In the genomic region with DNA sequence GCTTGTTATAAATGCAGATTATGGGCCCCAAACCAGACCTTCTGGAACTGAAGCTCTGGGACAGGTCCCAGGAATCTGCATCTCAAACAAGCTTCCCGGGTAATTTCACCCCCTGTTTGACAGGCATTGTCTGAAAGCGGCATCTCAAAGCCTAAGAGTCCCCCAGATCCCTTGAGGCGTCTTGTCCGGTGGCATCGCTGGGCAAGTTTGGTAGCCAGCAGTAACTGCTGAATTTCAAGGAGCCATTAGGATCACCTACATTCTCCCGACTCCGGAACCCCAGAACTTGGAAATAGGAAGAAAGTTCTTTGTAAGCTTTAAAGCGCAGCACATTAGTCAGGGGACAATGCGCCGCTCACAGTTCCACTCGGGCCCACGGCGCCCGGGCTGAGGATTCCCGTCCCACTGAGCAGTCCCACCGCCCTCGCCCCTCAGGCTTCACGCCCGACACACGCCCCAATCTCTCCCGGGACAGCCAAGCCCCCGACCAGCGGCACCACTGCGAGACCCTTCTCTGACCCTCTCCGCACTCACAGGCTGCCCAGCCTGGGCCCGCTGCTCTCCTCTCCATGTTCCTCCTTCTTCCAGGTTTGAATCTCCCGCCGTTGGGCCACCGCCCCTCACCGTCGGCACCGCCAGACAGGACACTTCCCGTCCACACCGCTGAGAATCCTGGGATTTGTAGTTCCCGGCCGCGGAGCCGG, we compare ENCODE assay signal across 8 cellular contexts. TPM values are rescaled to one million over a fixed set of nuclear protein-coding genes. Genes with fewer than 3 reads are reported as not detected.
DNase-seq lines count a peak whose midpoint lies in the region; ATAC-seq and TF ChIP-seq lines count a peak whose summit lies in the region.

A gene with protein sequence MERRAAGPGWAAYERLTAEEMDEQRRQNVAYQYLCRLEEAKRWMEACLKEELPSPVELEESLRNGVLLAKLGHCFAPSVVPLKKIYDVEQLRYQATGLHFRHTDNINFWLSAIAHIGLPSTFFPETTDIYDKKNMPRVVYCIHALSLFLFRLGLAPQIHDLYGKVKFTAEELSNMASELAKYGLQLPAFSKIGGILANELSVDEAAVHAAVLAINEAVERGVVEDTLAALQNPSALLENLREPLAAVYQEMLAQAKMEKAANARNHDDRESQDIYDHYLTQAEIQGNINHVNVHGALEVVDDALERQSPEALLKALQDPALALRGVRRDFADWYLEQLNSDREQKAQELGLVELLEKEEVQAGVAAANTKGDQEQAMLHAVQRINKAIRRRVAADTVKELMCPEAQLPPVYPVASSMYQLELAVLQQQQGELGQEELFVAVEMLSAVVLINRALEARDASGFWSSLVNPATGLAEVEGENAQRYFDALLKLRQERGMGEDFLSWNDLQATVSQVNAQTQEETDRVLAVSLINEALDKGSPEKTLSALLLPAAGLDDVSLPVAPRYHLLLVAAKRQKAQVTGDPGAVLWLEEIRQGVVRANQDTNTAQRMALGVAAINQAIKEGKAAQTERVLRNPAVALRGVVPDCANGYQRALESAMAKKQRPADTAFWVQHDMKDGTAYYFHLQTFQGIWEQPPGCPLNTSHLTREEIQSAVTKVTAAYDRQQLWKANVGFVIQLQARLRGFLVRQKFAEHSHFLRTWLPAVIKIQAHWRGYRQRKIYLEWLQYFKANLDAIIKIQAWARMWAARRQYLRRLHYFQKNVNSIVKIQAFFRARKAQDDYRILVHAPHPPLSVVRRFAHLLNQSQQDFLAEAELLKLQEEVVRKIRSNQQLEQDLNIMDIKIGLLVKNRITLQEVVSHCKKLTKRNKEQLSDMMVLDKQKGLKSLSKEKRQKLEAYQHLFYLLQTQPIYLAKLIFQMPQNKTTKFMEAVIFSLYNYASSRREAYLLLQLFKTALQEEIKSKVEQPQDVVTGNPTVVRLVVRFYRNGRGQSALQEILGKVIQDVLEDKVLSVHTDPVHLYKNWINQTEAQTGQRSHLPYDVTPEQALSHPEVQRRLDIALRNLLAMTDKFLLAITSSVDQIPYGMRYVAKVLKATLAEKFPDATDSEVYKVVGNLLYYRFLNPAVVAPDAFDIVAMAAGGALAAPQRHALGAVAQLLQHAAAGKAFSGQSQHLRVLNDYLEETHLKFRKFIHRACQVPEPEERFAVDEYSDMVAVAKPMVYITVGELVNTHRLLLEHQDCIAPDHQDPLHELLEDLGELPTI (N-terminal part only) (minus strand): TSS at position 607 of the 704 bp plus-strand sequence. CDS start 36 bp downstream, at position 571.

- H3K27me3 ChIP-seq in CD4-positive, CD25-positive, alpha-beta regulatory T cell (ENCODE audit: control insufficient read depth, insufficient read depth, low read length) = peaks cover 10% of the 10 kb centered on the region

- peak; percentile 84 to 86 for ATAC-seq in CD4-positive, CD25-positive, alpha-beta regulatory T cell (ENCODE audit: low read depth in 2 of 2)
- peak; percentile 52 for ATAC-seq in GM21528 (IDR thresholded peaks at IDR 0.05; ENCODE audit: low FRiP score, unreplicated experiment)
- ATAC-seq in stimulated activated naive CD8-positive, alpha-beta T cell treated with anti-CD3 and anti-CD28 coated beads, Interleukin-15, Interleukin-2, amounts not matched to agents 100 U/mL and 50 U/mL, for 24 hours = peak; percentile 94

- H3K36me3 ChIP-seq in CD4-positive, CD25-positive, alpha-beta regulatory T cell (ENCODE audit: control insufficient read depth, insufficient read depth, low read length) = no peaks in the 10 kb centered on the region

- peaks cover 30% of the 10 kb centered on the region for H3K27me3 Mint-ChIP-seq in CD4-positive, CD25-positive, alpha-beta regulatory T cell
- peaks cover 10% of the 10 kb centered on the region for H3K27me3 Mint-ChIP-seq in nephron (ENCODE audit: low read depth)

- peak within 1 kb of the TSS; percentile 35 for H3K4me3 ChIP-seq in CD4-positive, CD25-positive, alpha-beta regulatory T cell (ENCODE audit: low read depth, low read length)

- peak within 1 kb of the TSS; percentile 40 to 94 (median 86) for H3K4me3 Mint-ChIP-seq in CD4-positive, CD25-positive, alpha-beta regulatory T cell
- H3K4me3 Mint-ChIP-seq in nephron = peak within 1 kb of the TSS; percentile 90 to 96 (median 94)

- no peaks in the 10 kb centered on the region for H3K36me3 Mint-ChIP-seq in CD4-positive, CD25-positive, alpha-beta regulatory T cell
- peaks cover 9% of the 10 kb centered on the region for H3K36me3 Mint-ChIP-seq in nephron (ENCODE audit: low read depth)

- H3K27ac ChIP-seq in CD4-positive, CD25-positive, alpha-beta regulatory T cell (ENCODE audit: insufficient read depth, low read length, poor library complexity, severe bottlenecking) = no peak within 1 kb of the TSS

- peak within 1 kb of the TSS in 2 of 3 donors; percentile 58 to 59 for H3K27ac Mint-ChIP-seq in CD4-positive, CD25-positive, alpha-beta regulatory T cell
- H3K27ac Mint-ChIP-seq in nephron = peak within 1 kb of the TSS; percentile 33 to 86 (median 62)

- peak; percentile 70 to 84 (median 72) for DNase-seq in CD4-positive, CD25-positive, alpha-beta regulatory T cell
- DNase-seq in LoVo (ENCODE audit: low spot score) (peak; percentile 93), SHP77 (lab: John Stamatoyannopoulos, UW) (peak; percentile 93 to 95), fibroblast of the conjunctiva (ENCODE audit: low read depth) (peak; percentile 69)
- peak; percentile 58 for DNase-seq in activated T-helper 9 cell treated with anti-CD3 and anti-CD28 coated beads, Interleukin-2, amount 50 U/mL, for 16 hours (ENCODE audit: low read depth)
- DNase-seq in stimulated activated naive CD8-positive, alpha-beta T cell treated with anti-CD3 and anti-CD28 coated beads, Interleukin-15, Interleukin-2, amounts not matched to agents 100 U/mL and 50 U/mL, for 24 hours = peak; percentile 80

- peaks cover 8 to 20% (median 13%) of the 10 kb centered on the region in 4 donors for H3K4me1 Mint-ChIP-seq in CD4-positive, CD25-positive, alpha-beta regulatory T cell
- peaks cover 23% of the 10 kb centered on the region for H3K4me1 Mint-ChIP-seq in nephron

- no peak for TF ChIP-seq CTCF in nephron (IDR thresholded peaks at IDR 0.05; ENCODE audit: unreplicated experiment in 3 of 3)

- peaks cover 0 to 4% (median 0%) of the 10 kb centered on the region in 7 donors for H3K9me3 Mint-ChIP-seq in CD4-positive, CD25-positive, alpha-beta regulatory T cell
- H3K9me3 Mint-ChIP-seq in nephron = no peaks in the 10 kb centered on the region

- peaks cover 10% of the 10 kb centered on the region for H3K4me1 ChIP-seq in CD4-positive, CD25-positive, alpha-beta regulatory T cell (ENCODE audit: control insufficient read depth, insufficient read depth, low read length, poor library complexity, severe bottlenecking)

- no peaks in the 10 kb centered on the region for H3K9me3 ChIP-seq in CD4-positive, CD25-positive, alpha-beta regulatory T cell (ENCODE audit: control insufficient read depth in 2 of 2, low read length in 2 of 2)

RNA-seq across cellular contexts. Expression of the gene that starts here (rescaled TPM):
- 0.10 TPM for total RNA-seq in CD4-positive, CD25-positive, alpha-beta regulatory T cell
- under 1 TPM; 0.05 to 0.98 (median 0.41) TPM for polyA plus RNA-seq in CD4-positive, CD25-positive, alpha-beta regulatory T cell

Comparison
In these comparisons a context has a peak if more than half of its experiments do, and no peak if none do; other contexts are left out.
1. Peak in DNase-seq, ATAC-seq and H3K4me3 ChIP-seq in CD4-positive, CD25-positive, alpha-beta regulatory T cell; RNA of the gene not detected or under 1 TPM.